Comparison of ENCODE assay signal across 18 cellular contexts in the genomic region with DNA sequence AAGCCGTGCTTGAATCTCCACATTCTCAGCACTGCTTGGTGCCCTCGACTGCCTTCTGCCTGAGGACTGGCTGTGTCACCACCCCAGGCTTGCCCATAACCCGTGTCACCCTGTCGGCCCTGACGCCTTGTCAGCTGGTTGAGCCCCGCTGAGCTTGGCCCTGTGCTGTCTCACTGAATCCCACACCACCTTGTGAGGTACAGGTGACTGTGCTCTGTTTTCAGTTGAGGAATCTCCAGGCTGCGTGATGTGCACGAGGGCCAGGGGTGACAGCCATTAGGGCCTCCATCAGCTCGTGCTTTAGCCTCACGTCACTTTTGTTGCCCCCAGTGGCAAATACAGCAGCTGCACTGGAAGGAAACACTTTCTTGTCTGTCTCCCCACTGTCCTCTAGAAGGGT.
A peak's percentile ranks its signal among the peaks of the same experiment; 100 is the strongest.
DNase-seq lines count a peak whose midpoint lies in the region; ATAC-seq and TF ChIP-seq lines count a peak whose summit lies in the region.
"Had no signal": no experiment of that assay in that cellular context is flagged by ENCODE, and none has a peak within 500 bp of the region (broad histone marks: within the 10 kb centered on the region; RNA-seq: fewer than 3 reads in every experiment).

No MANE protein-coding gene starts in this region.

- H3K4me1 ChIP-seq in heart right ventricle (no peaks in the 10 kb centered on the region), OCI-LY7 (ENCODE audit: insufficient read depth, low read length, poor library complexity, severe bottlenecking) (no peaks in the 10 kb centered on the region)
- H3K4me1 ChIP-seq: right lobe of liver, thyroid gland had no signal

- intact Hi-C loops in left ventricle myocardium superior (cut with micrococcal nuclease) = no loop called here
- intact Hi-C loops in heart right ventricle (cut with DNase I) = no loop called here
- intact Hi-C loops in OCI-LY7 (cut with micrococcal nuclease; ENCODE audit: unreplicated experiment) = no loop called here

- H3K27ac ChIP-seq in heart right ventricle (no peak overlapping the region), OCI-LY7 (ENCODE audit: low read depth, low read length, poor library complexity, severe bottlenecking) (no peak overlapping the region)
- H3K27ac ChIP-seq: right lobe of liver, thyroid gland had no signal

- no TSS peak for BruUV-seq in OCI-LY7 (replicated peaks; lab: Mats Ljungman, UMichigan)

- H3K36me3 ChIP-seq in heart right ventricle (no peaks in the 10 kb centered on the region), OCI-LY7 (ENCODE audit: insufficient read depth, low read length) (no peaks in the 10 kb centered on the region)
- H3K36me3 ChIP-seq: right lobe of liver, thyroid gland had no signal

- H3K9me2 ChIP-seq in OCI-LY7 (ENCODE audit: insufficient read depth, low read length) = no peaks in the 10 kb centered on the region

- peaks cover 0 to 12% (median 0%) of the 10 kb centered on the region in 7 donors for H3K27me3 ChIP-seq in heart right ventricle
- H3K27me3 ChIP-seq: right lobe of liver, thyroid gland had no signal

- no peaks in the 10 kb centered on the region for H4K20me1 ChIP-seq in OCI-LY7 (ENCODE audit: insufficient read depth, low read length)

- H3K4me3 ChIP-seq in heart right ventricle = no peak overlapping the region
- H3K4me3 ChIP-seq in OCI-LY7 (ENCODE audit: low read depth, low read length, poor library complexity, severe bottlenecking) = no peak overlapping the region
- H3K4me3 ChIP-seq: lung, right lobe of liver, thyroid gland had no signal

- no peak for TF ChIP-seq CTCF in heart right ventricle (IDR thresholded peaks at IDR 0.05)
- TF ChIP-seq CTCF in OCI-LY7 (conservative IDR thresholded peaks at IDR 0.05; ENCODE audit: low read length) = peak; percentile 45; the same call in 1 of the 2 replicates

- CTCF ChIA-PET in OCI-LY7 (lab: Charles Lee; ENCODE audit: unreplicated experiment) = no interaction called here

- ATAC-seq in left ventricle myocardium superior = no peak
- no peak for ATAC-seq in heart right ventricle
- no peak for ATAC-seq in HG03045 (IDR thresholded peaks at IDR 0.05; ENCODE audit: unreplicated experiment)
- no peak for ATAC-seq in HG02981 (IDR thresholded peaks at IDR 0.05; ENCODE audit: unreplicated experiment)
- ATAC-seq: activated naive CD4-positive, alpha-beta T cell treated with anti-CD3 and anti-CD28 coated beads, Interleukin-2, amount 50 U/mL, for 72 hours; right lobe of liver had no signal

- POLR2A ChIA-PET in OCI-LY7 (lab: Charles Lee) = interaction anchor here (0.7 kb wide), 1 partner anchor 51 kb away, joined by 3 read pairs; no protein-coding TSS in a partner anchor

- DNase-seq in left ventricle myocardium superior = peak; percentile 13
- DNase-seq in heart right ventricle = no peak
- DNase-seq in OCI-LY7 (ENCODE audit: low spot score) = peak; percentile 11
- peak; percentile 27 for DNase-seq in left kidney (ENCODE audit: low read depth, low spot score)
- DNase-seq in NCI-H510A treated with DMSO at 0.1 percent for 48 hours (lab: John Stamatoyannopoulos, UW) = no peak
- no peak for DNase-seq in MV-4-11 (lab: John Stamatoyannopoulos, UW)
- DNase-seq: activated CD4-positive, CD25-positive, alpha-beta regulatory T cell treated with anti-CD3 and anti-CD28 coated beads, Interleukin-2, amount 50 U/mL, for 72 hours; effector memory CD4-positive, alpha-beta T cell; NCI-H1436; NCI-H524 treated with DMSO at 0.1 percent for 48 hours; RPMI8226; stimulated activated CD4-positive, alpha-beta T cell treated with anti-CD3 and anti-CD28 coated beads, Interleukin-4, amount 100 ng/mL, for 1 hour; thyroid gland had no signal

- no peak overlapping the region for H2AFZ ChIP-seq in OCI-LY7 (ENCODE audit: low read length)

- WGBS in heart right ventricle, 2 donors = 71 to 77% methylated on average over 10 of the region's 10 CpGs

- H3K9me3 ChIP-seq in heart right ventricle (peaks cover 0 to 19% (median 0%) of the 10 kb centered on the region in 11 donors), OCI-LY7 (ENCODE audit: low read length) (no peaks in the 10 kb centered on the region)
- H3K9me3 ChIP-seq: right lobe of liver, thyroid gland had no signal

- no peak overlapping the region for H3K4me2 ChIP-seq in OCI-LY7 (ENCODE audit: low read length)

- H3K79me2 ChIP-seq in OCI-LY7 (ENCODE audit: insufficient read depth, low read depth, low read length) = no peaks in the 10 kb centered on the region

Comparison
In these comparisons a context has a peak if more than half of its experiments do, and no peak if none do; other contexts are left out.
1. DNase-seq: peak in left ventricle myocardium superior (single experiment), OCI-LY7 (single experiment) and left kidney (single experiment); none in heart right ventricle (0 of 2), NCI-H510A treated with DMSO at 0.1 percent for 48 hours (single experiment) and MV-4-11 (single experiment).